In the genomic region with DNA sequence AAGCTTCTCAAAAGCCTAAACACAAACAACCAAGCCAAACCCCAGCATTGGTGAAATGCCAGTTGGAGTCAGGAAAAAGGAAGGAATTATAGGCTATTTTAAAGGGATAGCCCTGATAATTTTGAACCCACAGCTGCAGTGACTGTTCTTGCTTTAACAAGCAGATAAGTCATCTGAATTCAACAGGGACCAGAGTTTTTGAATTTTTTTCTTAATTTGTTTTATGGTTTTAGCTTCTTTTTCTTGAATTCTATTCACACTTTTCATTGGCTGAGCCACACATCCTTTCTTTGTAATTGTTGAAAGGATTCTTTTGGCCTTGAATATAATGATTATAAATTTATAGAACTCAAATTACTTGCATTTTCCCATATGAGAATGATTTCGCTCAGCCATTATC, we compare ENCODE assay signal across 19 cellular contexts.
DNase-seq lines count a peak whose midpoint lies in the region; ATAC-seq and TF ChIP-seq lines count a peak whose summit lies in the region.
"Had no signal": no experiment of that assay in that cellular context is flagged by ENCODE, and none has a peak within 500 bp of the region (broad histone marks: within the 10 kb centered on the region; RNA-seq: fewer than 3 reads in every experiment).

No MANE protein-coding gene starts in this region.

- no peak for DNase-seq in stimulated activated naive CD8-positive, alpha-beta T cell treated with anti-CD3 and anti-CD28 coated beads, Interleukin-15, amount 100 ng/mL, for 72 hours
- DNase-seq in Karpas-422 (peak; percentile 67), esophagus squamous epithelium (lab: John Stamatoyannopoulos, UW) (no peak)
- no peak for DNase-seq in stimulated activated CD4-positive, alpha-beta T cell treated with anti-CD3 and anti-CD28 coated beads, Interleukin-2, amount 100 ng/mL, for 48 hours
- DNase-seq: ACHN; BE2C; Caco-2; Calu3; CD4-positive, alpha-beta T cell; CD8-positive, alpha-beta T cell; DMS79 treated with DMSO at 0.1 percent for 48 hours; GF-D8 had no signal

- H3K27ac ChIP-seq in Karpas-422 (ENCODE audit: low read length) (peak overlapping the region; percentile 99), SU-DHL-6 (ENCODE audit: low read depth, low read length) (peak overlapping the region; percentile 37; the same call in 1 of the 2 replicates), gastroesophageal sphincter (no peak overlapping the region), esophagus squamous epithelium (no peak overlapping the region)
- H3K27ac ChIP-seq: 22Rv1, A549, BLaER1, C4-2B had no signal

- H3K4me3 Mint-ChIP-seq in stimulated activated naive CD8-positive, alpha-beta T cell treated with anti-CD3 and anti-CD28 coated beads, Interleukin-15, Interleukin-2, amounts not matched to agents 100 ng/mL and 50 ng/mL, for 24 hours, result no peak overlapping the region
- no peak overlapping the region for H3K4me3 Mint-ChIP-seq in stimulated activated naive CD8-positive, alpha-beta T cell treated with anti-CD3 and anti-CD28 coated beads, Interleukin-15, amount 100 ng/mL, for 72 hours
- H3K4me3 Mint-ChIP-seq: CD4-positive, alpha-beta T cell; CD8-positive, alpha-beta T cell had no signal

- no peaks in the 10 kb centered on the region for H3K9me3 Mint-ChIP-seq in stimulated activated naive CD8-positive, alpha-beta T cell treated with anti-CD3 and anti-CD28 coated beads, Interleukin-15, Interleukin-2, amounts not matched to agents 100 ng/mL and 50 ng/mL, for 24 hours
- H3K9me3 Mint-ChIP-seq in stimulated activated naive CD8-positive, alpha-beta T cell treated with anti-CD3 and anti-CD28 coated beads, Interleukin-15, amount 100 ng/mL, for 72 hours, result peaks cover 3 to 16% of the 10 kb centered on the region in 2 donors
- H3K9me3 Mint-ChIP-seq: CD4-positive, alpha-beta T cell; CD8-positive, alpha-beta T cell had no signal

- H3K4me2 ChIP-seq in Karpas-422 (ENCODE audit: low read depth, low read length, poor library complexity, severe bottlenecking) (peak overlapping the region; percentile 62), SU-DHL-6 (ENCODE audit: low read depth, low read length, poor library complexity, severe bottlenecking) (no peak overlapping the region)
- H3K4me2 ChIP-seq: A549 had no signal

- no peaks in the 10 kb centered on the region for H3K9me2 ChIP-seq in Karpas-422 (replicated peaks; ENCODE audit: insufficient read depth, low read length)
- no peaks in the 10 kb centered on the region for H3K9me2 ChIP-seq in SU-DHL-6 (replicated peaks; ENCODE audit: insufficient read depth, low read length)

- H3K4me3 ChIP-seq in Karpas-422 (ENCODE audit: low read length) (no peak overlapping the region), SU-DHL-6 (ENCODE audit: insufficient read depth, low read length, poor library complexity, severe bottlenecking) (no peak overlapping the region), gastroesophageal sphincter (no peak overlapping the region), esophagus squamous epithelium (no peak overlapping the region)
- H3K4me3 ChIP-seq: A549, BLaER1 had no signal

- H3K4me1 ChIP-seq in Karpas-422 (ENCODE audit: low read length), result peaks cover 78% of the 10 kb centered on the region
- H3K4me1 ChIP-seq in gastroesophageal sphincter, result no peaks in the 10 kb centered on the region
- H3K4me1 ChIP-seq in esophagus squamous epithelium, result no peaks in the 10 kb centered on the region
- H3K4me1 ChIP-seq: Caco-2 had no signal

- no peaks in the 10 kb centered on the region for H3K36me3 Mint-ChIP-seq in stimulated activated naive CD8-positive, alpha-beta T cell treated with anti-CD3 and anti-CD28 coated beads, Interleukin-15, Interleukin-2, amounts not matched to agents 100 ng/mL and 50 ng/mL, for 24 hours (ENCODE audit: low read depth)
- H3K36me3 Mint-ChIP-seq: CD8-positive, alpha-beta T cell had no signal

- H3K36me3 ChIP-seq in Karpas-422 (ENCODE audit: insufficient read depth, low read length) (peaks cover 4% of the 10 kb centered on the region; the same call in 1 of the 2 replicates), SU-DHL-6 (ENCODE audit: low read length) (no peaks in the 10 kb centered on the region), gastroesophageal sphincter (no peaks in the 10 kb centered on the region), esophagus squamous epithelium (no peaks in the 10 kb centered on the region)
- H3K36me3 ChIP-seq: BE2C, BLaER1 had no signal

- H3K27ac Mint-ChIP-seq in stimulated activated naive CD8-positive, alpha-beta T cell treated with anti-CD3 and anti-CD28 coated beads, Interleukin-15, Interleukin-2, amounts not matched to agents 100 ng/mL and 50 ng/mL, for 24 hours, result peak overlapping the region; percentile 28
- H3K27ac Mint-ChIP-seq in stimulated activated naive CD8-positive, alpha-beta T cell treated with anti-CD3 and anti-CD28 coated beads, Interleukin-15, amount 100 ng/mL, for 72 hours, result no peak overlapping the region
- H3K27ac Mint-ChIP-seq: CD4-positive, alpha-beta T cell; CD8-positive, alpha-beta T cell had no signal

- WGBS in gastroesophageal sphincter (ENCODE audit: low coverage in 1 of 2), 2 donors, result 93% methylated on average over 1 of the region's 1 CpG; no CpG with 5 or more reads in 1 of the 2 donors
- WGBS in esophagus squamous epithelium, 2 donors, result 83 to 100% methylated on average over 1 of the region's 1 CpG

- H3K4me1 Mint-ChIP-seq in stimulated activated naive CD8-positive, alpha-beta T cell treated with anti-CD3 and anti-CD28 coated beads, Interleukin-15, Interleukin-2, amounts not matched to agents 100 ng/mL and 50 ng/mL, for 24 hours (ENCODE audit: low read depth), result peaks cover 50% of the 10 kb centered on the region
- peaks cover 21% of the 10 kb centered on the region for H3K4me1 Mint-ChIP-seq in stimulated activated naive CD8-positive, alpha-beta T cell treated with anti-CD3 and anti-CD28 coated beads, Interleukin-15, amount 100 ng/mL, for 72 hours

- no peak overlapping the region for H2AFZ ChIP-seq in Karpas-422 (ENCODE audit: low read length)
- H2AFZ ChIP-seq in SU-DHL-6 (ENCODE audit: low read depth, low read length, severe bottlenecking), result no peak overlapping the region

- ATAC-seq in stimulated activated naive CD8-positive, alpha-beta T cell treated with anti-CD3 and anti-CD28 coated beads, Interleukin-15, amount 100 ng/mL, for 72 hours, result no peak
- no peak for ATAC-seq in gastroesophageal sphincter
- ATAC-seq: A549; CD8-positive, alpha-beta T cell had no signal

- peaks cover 43% of the 10 kb centered on the region for H3F3A ChIP-seq in SU-DHL-6 (ENCODE audit: insufficient read depth)

- H4K20me1 ChIP-seq in Karpas-422 (ENCODE audit: insufficient read depth, low read depth, low read length) (no peaks in the 10 kb centered on the region), SU-DHL-6 (ENCODE audit: low read depth, low read length) (no peaks in the 10 kb centered on the region)
- H4K20me1 ChIP-seq: BLaER1 had no signal

- TF ChIP-seq EP300 in gastroesophageal sphincter (IDR thresholded peaks at IDR 0.05), result no peak

- intact Hi-C loops in esophagus squamous epithelium (cut with DNase I), result no loop called here

- peaks cover 3% of the 10 kb centered on the region for H3K27me3 Mint-ChIP-seq in stimulated activated naive CD8-positive, alpha-beta T cell treated with anti-CD3 and anti-CD28 coated beads, Interleukin-15, Interleukin-2, amounts not matched to agents 100 ng/mL and 50 ng/mL, for 24 hours
- peaks cover 14% of the 10 kb centered on the region for H3K27me3 Mint-ChIP-seq in stimulated activated naive CD8-positive, alpha-beta T cell treated with anti-CD3 and anti-CD28 coated beads, Interleukin-15, amount 100 ng/mL, for 72 hours
- H3K27me3 Mint-ChIP-seq: CD4-positive, alpha-beta T cell had no signal

- TF ChIP-seq CTCF in SU-DHL-6 (IDR thresholded peaks at IDR 0.05; ENCODE audit: insufficient read depth, low read length, poor library complexity, severe bottlenecking), result no peak
- no peak for TF ChIP-seq CTCF in gastroesophageal sphincter (IDR thresholded peaks at IDR 0.05)
- no peak for TF ChIP-seq CTCF in esophagus squamous epithelium (IDR thresholded peaks at IDR 0.05)

- H3K27me3 ChIP-seq in Karpas-422 (ENCODE audit: low read length) (no peaks in the 10 kb centered on the region), SU-DHL-6 (ENCODE audit: low read length) (no peaks in the 10 kb centered on the region), gastroesophageal sphincter (no peaks in the 10 kb centered on the region), esophagus squamous epithelium (no peaks in the 10 kb centered on the region)
- H3K27me3 ChIP-seq: BE2C, BLaER1 had no signal

- H3K79me2 ChIP-seq in Karpas-422 (ENCODE audit: low read length) (no peaks in the 10 kb centered on the region), SU-DHL-6 (ENCODE audit: insufficient read depth, low read length) (no peaks in the 10 kb centered on the region)

- no peak for TF ChIP-seq POLR2A in gastroesophageal sphincter (IDR thresholded peaks at IDR 0.05)
- TF ChIP-seq POLR2A in esophagus squamous epithelium (IDR thresholded peaks at IDR 0.05), result no peak

- peak overlapping the region; percentile 72 for H3K9ac ChIP-seq in Karpas-422 (ENCODE audit: low read length)
- H3K9ac ChIP-seq in SU-DHL-6 (ENCODE audit: low read length), result no peak overlapping the region
- H3K9ac ChIP-seq: BLaER1 had no signal

- H3K9me3 ChIP-seq in Karpas-422 (ENCODE audit: low read length) (no peaks in the 10 kb centered on the region), SU-DHL-6 (ENCODE audit: insufficient read depth, low read length) (no peaks in the 10 kb centered on the region), gastroesophageal sphincter (no peaks in the 10 kb centered on the region), esophagus squamous epithelium (no peaks in the 10 kb centered on the region)
- H3K9me3 ChIP-seq: BE2C, Caco-2 had no signal

Comparison
In these comparisons a context has a peak if more than half of its experiments do, and no peak if none do; other contexts are left out.
1. H3K27ac ChIP-seq: peak in Karpas-422 (single experiment) and SU-DHL-6 (single experiment); none in gastroesophageal sphincter (0 of 4) and esophagus squamous epithelium (0 of 4).